In genomic region chr10:14837756-14838581, GRCh38 we compare ENCODE assay signal across 1 cellular context.
TF ChIP-seq lines count a peak whose summit lies in the region.

TSS of gene CDNF (minus strand) at chr10:14838037. CDS start at chr10:14837946, 91 bp downstream.
TSS of gene HSPA14 (plus strand) at chr10:14838306. CDS start at chr10:14838403, 97 bp downstream.
TSS of gene MSANTD7 (plus strand) at chr10:14838306. CDS start at chr10:14842285, 3,979 bp downstream.

TF ChIP-seq in K562, 482 proteins besides CTCF, POLR2A, EP300 and RAD21 (continued from another document and continues in another):
- TF ChIP-seq, protein P1, sequence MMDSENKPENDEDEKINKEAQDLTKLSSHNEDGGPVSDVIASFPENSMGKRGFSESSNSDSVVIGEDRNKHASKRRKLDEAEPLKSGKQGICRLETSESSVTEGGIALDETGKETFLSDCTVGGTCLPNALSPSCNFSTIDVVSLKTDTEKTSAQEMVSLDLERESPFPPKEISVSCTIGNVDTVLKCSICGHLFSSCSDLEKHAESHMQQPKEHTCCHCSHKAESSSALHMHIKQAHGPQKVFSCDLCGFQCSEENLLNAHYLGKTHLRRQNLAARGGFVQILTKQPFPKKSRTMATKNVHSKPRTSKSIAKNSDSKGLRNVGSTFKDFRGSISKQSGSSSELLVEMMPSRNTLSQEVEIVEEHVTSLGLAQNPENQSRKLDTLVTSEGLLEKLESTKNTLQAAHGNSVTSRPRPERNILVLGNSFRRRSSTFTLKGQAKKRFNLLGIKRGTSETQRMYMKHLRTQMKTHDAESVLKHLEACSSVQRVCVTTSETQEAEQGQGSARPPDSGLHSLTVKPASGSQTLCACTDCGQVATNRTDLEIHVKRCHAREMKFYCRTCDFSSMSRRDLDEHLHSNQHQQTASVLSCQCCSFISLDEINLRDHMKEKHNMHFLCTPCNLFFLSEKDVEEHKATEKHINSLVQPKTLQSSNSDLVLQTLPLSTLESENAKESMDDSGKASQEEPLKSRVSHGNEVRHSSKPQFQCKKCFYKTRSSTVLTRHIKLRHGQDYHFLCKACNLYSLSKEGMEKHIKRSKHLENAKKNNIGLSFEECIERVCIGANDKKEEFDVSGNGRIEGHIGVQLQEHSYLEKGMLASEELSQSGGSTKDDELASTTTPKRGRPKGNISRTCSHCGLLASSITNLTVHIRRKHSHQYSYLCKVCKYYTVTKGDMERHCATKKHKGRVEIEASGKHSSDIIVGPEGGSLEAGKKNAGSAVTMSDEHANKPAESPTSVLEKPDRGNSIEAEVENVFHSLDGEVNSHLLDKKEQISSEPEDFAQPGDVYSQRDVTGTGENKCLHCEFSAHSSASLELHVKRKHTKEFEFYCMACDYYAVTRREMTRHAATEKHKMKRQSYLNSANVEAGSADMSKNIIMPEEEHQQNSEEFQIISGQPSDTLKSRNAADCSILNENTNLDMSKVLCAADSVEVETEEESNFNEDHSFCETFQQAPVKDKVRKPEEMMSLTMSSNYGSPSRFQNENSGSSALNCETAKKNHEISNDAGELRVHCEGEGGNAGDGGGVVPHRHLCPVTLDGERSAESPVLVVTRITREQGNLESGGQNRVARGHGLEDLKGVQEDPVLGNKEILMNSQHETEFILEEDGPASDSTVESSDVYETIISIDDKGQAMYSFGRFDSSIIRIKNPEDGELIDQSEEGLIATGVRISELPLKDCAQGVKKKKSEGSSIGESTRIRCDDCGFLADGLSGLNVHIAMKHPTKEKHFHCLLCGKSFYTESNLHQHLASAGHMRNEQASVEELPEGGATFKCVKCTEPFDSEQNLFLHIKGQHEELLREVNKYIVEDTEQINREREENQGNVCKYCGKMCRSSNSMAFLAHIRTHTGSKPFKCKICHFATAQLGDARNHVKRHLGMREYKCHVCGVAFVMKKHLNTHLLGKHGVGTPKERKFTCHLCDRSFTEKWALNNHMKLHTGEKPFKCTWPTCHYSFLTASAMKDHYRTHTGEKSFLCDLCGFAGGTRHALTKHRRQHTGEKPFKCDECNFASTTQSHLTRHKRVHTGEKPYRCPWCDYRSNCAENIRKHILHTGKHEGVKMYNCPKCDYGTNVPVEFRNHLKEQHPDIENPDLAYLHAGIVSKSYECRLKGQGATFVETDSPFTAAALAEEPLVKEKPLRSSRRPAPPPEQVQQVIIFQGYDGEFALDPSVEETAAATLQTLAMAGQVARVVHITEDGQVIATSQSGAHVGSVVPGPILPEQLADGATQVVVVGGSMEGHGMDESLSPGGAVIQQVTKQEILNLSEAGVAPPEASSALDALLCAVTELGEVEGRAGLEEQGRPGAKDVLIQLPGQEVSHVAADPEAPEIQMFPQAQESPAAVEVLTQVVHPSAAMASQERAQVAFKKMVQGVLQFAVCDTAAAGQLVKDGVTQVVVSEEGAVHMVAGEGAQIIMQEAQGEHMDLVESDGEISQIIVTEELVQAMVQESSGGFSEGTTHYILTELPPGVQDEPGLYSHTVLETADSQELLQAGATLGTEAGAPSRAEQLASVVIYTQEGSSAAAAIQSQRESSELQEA (IDR thresholded peaks at IDR 0.05; ENCODE audit: low read depth): no peak
- TF ChIP-seq KLF6 (CRISPR knock-in tag; IDR thresholded peaks at IDR 0.05; ENCODE audit: borderline replicate concordance) (peak; percentile 44; the same call in 1 of the 2 replicates), FIP1L1 (IDR thresholded peaks at IDR 0.05; ENCODE audit: low read depth, low read length, poor library complexity, severe bottlenecking) (no peak), YBX1 (IDR thresholded peaks at IDR 0.05) (no peak), HOMEZ (CRISPR knock-in tag; IDR thresholded peaks at IDR 0.05) (no peak), ZNF239 (CRISPR knock-in tag; IDR thresholded peaks at IDR 0.05) (no peak), CBX8 (IDR thresholded peaks at IDR 0.05; ENCODE audit: borderline replicate concordance, extremely low read depth, low read depth, low read length, poor library complexity, severe bottlenecking) (no peak), CEBPG (CRISPR knock-in tag; IDR thresholded peaks at IDR 0.05) (peak; percentile 85), CEBPG (tag; conservative IDR thresholded peaks at IDR 0.05 in 1 of 2, IDR thresholded peaks at IDR 0.05 in 1 of 2) (peak; percentile 85 to 94), COPS2 (conservative IDR thresholded peaks at IDR 0.05) (no peak), MCM7 (IDR thresholded peaks at IDR 0.05) (no peak), RBM14 (IDR thresholded peaks at IDR 0.05; ENCODE audit: borderline replicate concordance, insufficient read depth, low read depth, low read length) (no peak), MEF2D (tag; conservative IDR thresholded peaks at IDR 0.05; ENCODE audit: low read depth) (no peak), WHSC1 (IDR thresholded peaks at IDR 0.05; ENCODE audit: low read length) (no peak), PTBP1 (IDR thresholded peaks at IDR 0.05; ENCODE audit: low read depth, low read length) (no peak), LEF1 (IDR thresholded peaks at IDR 0.05) (no peak), TCF7L2 (IDR thresholded peaks at IDR 0.05; ENCODE audit: low read depth, low read length) (no peak), CXXC5 (CRISPR knock-in tag; IDR thresholded peaks at IDR 0.05) (peak; percentile 90), HDAC2 (IDR thresholded peaks at IDR 0.05) (no peak), ZNF785 (CRISPR knock-in tag; IDR thresholded peaks at IDR 0.05) (no peak), HMGN3 (IDR thresholded peaks at IDR 0.05; ENCODE audit: borderline replicate concordance, extremely low read depth, insufficient read length, low read depth, low read length) (peak; percentile 78), ZNF764 (CRISPR knock-in tag; IDR thresholded peaks at IDR 0.05; ENCODE audit: low read depth) (no peak), CHD1 (IDR thresholded peaks at IDR 0.05; ENCODE audit: low read length) (no peak), ILF3 (IDR thresholded peaks at IDR 0.05; ENCODE audit: borderline replicate concordance) (no peak), HCFC1 (IDR thresholded peaks at IDR 0.05; ENCODE audit: low read depth, low read length) (peak; percentile 47), SOX6 (IDR thresholded peaks at IDR 0.05) (no peak), SREBF1 (IDR thresholded peaks at IDR 0.05; ENCODE audit: borderline replicate concordance, low read depth, low read length) (no peak), MCM3 (IDR thresholded peaks at IDR 0.05) (no peak), ZNF3 (CRISPR knock-in tag; IDR thresholded peaks at IDR 0.05) (no peak), ZNF143 (CRISPR knock-in tag; IDR thresholded peaks at IDR 0.05) (peak; percentile 68), ZFX (CRISPR knock-in tag; IDR thresholded peaks at IDR 0.05) (peak; percentile 94), XRCC4 (IDR thresholded peaks at IDR 0.05; ENCODE audit: extremely low read depth, insufficient read depth, insufficient read length) (no peak), DNMT1 (IDR thresholded peaks at IDR 0.05) (no peak), SMARCC2 (IDR thresholded peaks at IDR 0.05; ENCODE audit: low read depth) (no peak), BMI1 (IDR thresholded peaks at IDR 0.05; ENCODE audit: low read length) (no peak), MED1 (CRISPR knock-in tag; IDR thresholded peaks at IDR 0.05; ENCODE audit: borderline replicate concordance) (no peak), E2F6 (IDR thresholded peaks at IDR 0.05; ENCODE audit: borderline replicate concordance in 1 of 2, extremely low read depth in 1 of 2, insufficient read depth in 1 of 2, insufficient read length in 1 of 2, low read depth in 1 of 2, low read length in 1 of 2, poor library complexity in 1 of 2, severe bottlenecking in 1 of 2) (peak; percentile 71 to 89), EZH2 (IDR thresholded peaks at IDR 0.05; ENCODE audit: borderline replicate concordance, low read depth, low read length) (no peak), PHF21A (IDR thresholded peaks at IDR 0.05; ENCODE audit: borderline replicate concordance, low read depth) (no peak), AFF1 (IDR thresholded peaks at IDR 0.05; ENCODE audit: low read depth in 1 of 2, partially characterized antibody in 2 of 2) (peak in 1 of 2 experiments; percentile 68), TOE1 (IDR thresholded peaks at IDR 0.05; ENCODE audit: borderline replicate concordance) (no peak), TOE1 (CRISPR knock-in tag; IDR thresholded peaks at IDR 0.05; ENCODE audit: borderline replicate concordance, low read depth) (no peak), U2AF2 (optimal IDR thresholded peaks at IDR 0.05; ENCODE audit: low read depth, low read length) (no peak)
- TF ChIP-seq, protein P2, sequence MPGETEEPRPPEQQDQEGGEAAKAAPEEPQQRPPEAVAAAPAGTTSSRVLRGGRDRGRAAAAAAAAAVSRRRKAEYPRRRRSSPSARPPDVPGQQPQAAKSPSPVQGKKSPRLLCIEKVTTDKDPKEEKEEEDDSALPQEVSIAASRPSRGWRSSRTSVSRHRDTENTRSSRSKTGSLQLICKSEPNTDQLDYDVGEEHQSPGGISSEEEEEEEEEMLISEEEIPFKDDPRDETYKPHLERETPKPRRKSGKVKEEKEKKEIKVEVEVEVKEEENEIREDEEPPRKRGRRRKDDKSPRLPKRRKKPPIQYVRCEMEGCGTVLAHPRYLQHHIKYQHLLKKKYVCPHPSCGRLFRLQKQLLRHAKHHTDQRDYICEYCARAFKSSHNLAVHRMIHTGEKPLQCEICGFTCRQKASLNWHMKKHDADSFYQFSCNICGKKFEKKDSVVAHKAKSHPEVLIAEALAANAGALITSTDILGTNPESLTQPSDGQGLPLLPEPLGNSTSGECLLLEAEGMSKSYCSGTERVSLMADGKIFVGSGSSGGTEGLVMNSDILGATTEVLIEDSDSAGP (CRISPR knock-in tag; IDR thresholded peaks at IDR 0.05): no peak; the same call in 1 of the 2 replicates
- TF ChIP-seq, protein P3, sequence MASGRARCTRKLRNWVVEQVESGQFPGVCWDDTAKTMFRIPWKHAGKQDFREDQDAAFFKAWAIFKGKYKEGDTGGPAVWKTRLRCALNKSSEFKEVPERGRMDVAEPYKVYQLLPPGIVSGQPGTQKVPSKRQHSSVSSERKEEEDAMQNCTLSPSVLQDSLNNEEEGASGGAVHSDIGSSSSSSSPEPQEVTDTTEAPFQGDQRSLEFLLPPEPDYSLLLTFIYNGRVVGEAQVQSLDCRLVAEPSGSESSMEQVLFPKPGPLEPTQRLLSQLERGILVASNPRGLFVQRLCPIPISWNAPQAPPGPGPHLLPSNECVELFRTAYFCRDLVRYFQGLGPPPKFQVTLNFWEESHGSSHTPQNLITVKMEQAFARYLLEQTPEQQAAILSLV (tag; IDR thresholded peaks at IDR 0.05): no peak
- TF ChIP-seq, protein P4, sequence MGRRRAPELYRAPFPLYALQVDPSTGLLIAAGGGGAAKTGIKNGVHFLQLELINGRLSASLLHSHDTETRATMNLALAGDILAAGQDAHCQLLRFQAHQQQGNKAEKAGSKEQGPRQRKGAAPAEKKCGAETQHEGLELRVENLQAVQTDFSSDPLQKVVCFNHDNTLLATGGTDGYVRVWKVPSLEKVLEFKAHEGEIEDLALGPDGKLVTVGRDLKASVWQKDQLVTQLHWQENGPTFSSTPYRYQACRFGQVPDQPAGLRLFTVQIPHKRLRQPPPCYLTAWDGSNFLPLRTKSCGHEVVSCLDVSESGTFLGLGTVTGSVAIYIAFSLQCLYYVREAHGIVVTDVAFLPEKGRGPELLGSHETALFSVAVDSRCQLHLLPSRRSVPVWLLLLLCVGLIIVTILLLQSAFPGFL (CRISPR knock-in tag; IDR thresholded peaks at IDR 0.05): no peak; the same call in 1 of the 2 replicates
- TF ChIP-seq, protein P5, sequence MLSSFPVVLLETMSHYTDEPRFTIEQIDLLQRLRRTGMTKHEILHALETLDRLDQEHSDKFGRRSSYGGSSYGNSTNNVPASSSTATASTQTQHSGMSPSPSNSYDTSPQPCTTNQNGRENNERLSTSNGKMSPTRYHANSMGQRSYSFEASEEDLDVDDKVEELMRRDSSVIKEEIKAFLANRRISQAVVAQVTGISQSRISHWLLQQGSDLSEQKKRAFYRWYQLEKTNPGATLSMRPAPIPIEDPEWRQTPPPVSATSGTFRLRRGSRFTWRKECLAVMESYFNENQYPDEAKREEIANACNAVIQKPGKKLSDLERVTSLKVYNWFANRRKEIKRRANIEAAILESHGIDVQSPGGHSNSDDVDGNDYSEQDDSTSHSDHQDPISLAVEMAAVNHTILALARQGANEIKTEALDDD (IDR thresholded peaks at IDR 0.05): no peak
